In the genomic region with DNA sequence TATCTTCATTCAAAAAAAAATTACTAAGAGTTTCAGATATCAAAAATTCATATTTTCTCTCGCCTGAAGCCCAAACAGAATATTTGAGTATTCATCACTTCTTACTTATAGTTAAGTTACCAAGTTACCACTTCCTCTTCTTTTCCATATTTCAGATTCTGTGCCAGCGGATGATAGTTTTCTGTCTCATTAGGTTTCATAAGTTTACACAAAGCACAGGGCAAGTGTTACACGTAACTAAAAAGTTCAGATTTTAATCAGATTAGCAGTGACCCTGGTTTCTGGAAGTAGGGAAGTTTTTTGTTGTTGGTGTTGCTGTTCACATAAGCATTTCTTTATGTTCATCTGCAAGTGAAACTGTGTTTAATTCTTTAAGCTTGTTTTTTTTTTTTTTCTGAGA, we compare ENCODE assay signal across 14 cellular contexts. TPM values are rescaled to one million over a fixed set of nuclear protein-coding genes. Genes with fewer than 3 reads are reported as not detected.
DNase-seq lines count a peak whose midpoint lies in the region; ATAC-seq and TF ChIP-seq lines count a peak whose summit lies in the region.
"Had no signal": no experiment of that assay in that cellular context is flagged by ENCODE, and none has a peak within 500 bp of the region (broad histone marks: within the 10 kb centered on the region; RNA-seq: fewer than 3 reads in every experiment).

No MANE protein-coding gene starts in this region.

- H3K27ac Mint-ChIP-seq in T-helper 1 cell treated with Interleukin-12 subunit alpha and Interleukin-12 subunit beta and Interleukin-4 antibody, amounts not matched to agents 30 μg/mL and 1 μg/mL, for 36 hours: peak overlapping the region; percentile 37
- peak overlapping the region in 2 of 9 donors; percentile 2 to 11 for H3K27ac Mint-ChIP-seq in naive thymus-derived CD4-positive, alpha-beta T cell
- H3K27ac Mint-ChIP-seq: nephron had no signal

- DNase-seq in SIG-M5 treated with dmso at 0.1 percent for 504 hours (lab: John Stamatoyannopoulos, UW; ENCODE audit: unreplicated experiment): peak; percentile 65
- no peak for DNase-seq in SIG-M5 (lab: John Stamatoyannopoulos, UW)
- no peak for DNase-seq in naive thymus-derived CD4-positive, alpha-beta T cell
- DNase-seq in erythroblast (lab: John Stamatoyannopoulos, UW): no peak
- DNase-seq in GF-D8 (lab: John Stamatoyannopoulos, UW): no peak
- no peak for DNase-seq in tibial artery
- DNase-seq: DMS79 treated with DMSO at 0.1 percent for 48 hours, HCEC 1CT, MM.1S, small intestine had no signal

- no peaks in the 10 kb centered on the region for H3K27me3 Mint-ChIP-seq in T-helper 1 cell treated with Interleukin-12 subunit alpha and Interleukin-12 subunit beta and Interleukin-4 antibody, amounts not matched to agents 30 μg/mL and 1 μg/mL, for 36 hours (ENCODE audit: low read depth)
- H3K27me3 Mint-ChIP-seq in naive thymus-derived CD4-positive, alpha-beta T cell: no peaks in the 10 kb centered on the region

- H3K27ac ChIP-seq in naive thymus-derived CD4-positive, alpha-beta T cell (ENCODE audit: low read depth, low read length): no peak overlapping the region
- no peak overlapping the region for H3K27ac ChIP-seq in tibial artery
- H3K27ac ChIP-seq: 22Rv1 had no signal

- no peaks in the 10 kb centered on the region for H3K36me3 ChIP-seq in naive thymus-derived CD4-positive, alpha-beta T cell (ENCODE audit: control insufficient read depth in 2 of 3, insufficient read depth in 3 of 3, low read length in 3 of 3)
- H3K36me3 ChIP-seq in tibial artery: no peaks in the 10 kb centered on the region

- no peak for TF ChIP-seq POLR2A in erythroblast (IDR thresholded peaks at IDR 0.05; ENCODE audit: low read length)

- CTCF ChIA-PET in naive thymus-derived CD4-positive, alpha-beta T cell (lab: Charles Lee): no interaction called here

- H3K4me3 ChIP-seq in naive thymus-derived CD4-positive, alpha-beta T cell (ENCODE audit: low read length): no peak overlapping the region
- no peak overlapping the region for H3K4me3 ChIP-seq in tibial artery

- H3K9me3 ChIP-seq in naive thymus-derived CD4-positive, alpha-beta T cell (ENCODE audit: control insufficient read depth in 2 of 3, low read length in 3 of 3): no peaks in the 10 kb centered on the region
- H3K9me3 ChIP-seq in tibial artery: no peaks in the 10 kb centered on the region

- H3K9me3 Mint-ChIP-seq in T-helper 1 cell treated with Interleukin-12 subunit alpha and Interleukin-12 subunit beta and Interleukin-4 antibody, amounts not matched to agents 30 μg/mL and 1 μg/mL, for 36 hours: no peaks in the 10 kb centered on the region
- H3K9me3 Mint-ChIP-seq in naive thymus-derived CD4-positive, alpha-beta T cell: no peaks in the 10 kb centered on the region
- H3K9me3 Mint-ChIP-seq: nephron had no signal

- peak overlapping the region; percentile 58 for H3K4me3 Mint-ChIP-seq in T-helper 1 cell treated with Interleukin-12 subunit alpha and Interleukin-12 subunit beta and Interleukin-4 antibody, amounts not matched to agents 30 μg/mL and 1 μg/mL, for 36 hours
- peak overlapping the region in 9 of 10 donors; percentile 18 to 71 (median 42) for H3K4me3 Mint-ChIP-seq in naive thymus-derived CD4-positive, alpha-beta T cell
- H3K4me3 Mint-ChIP-seq: nephron had no signal

- H3K4me1 Mint-ChIP-seq in T-helper 1 cell treated with Interleukin-12 subunit alpha and Interleukin-12 subunit beta and Interleukin-4 antibody, amounts not matched to agents 30 μg/mL and 1 μg/mL, for 36 hours (ENCODE audit: low read depth): peaks cover 47% of the 10 kb centered on the region
- H3K4me1 Mint-ChIP-seq in naive thymus-derived CD4-positive, alpha-beta T cell: peaks cover 30 to 87% (median 62%) of the 10 kb centered on the region in 7 donors

- POLR2A ChIA-PET in naive thymus-derived CD4-positive, alpha-beta T cell (lab: Charles Lee): interaction anchor here (1.6 kb wide), 1 partner anchor 11 kb away, joined by 5 read pairs; no protein-coding TSS in a partner anchor

- no peaks in the 10 kb centered on the region for H3K27me3 ChIP-seq in naive thymus-derived CD4-positive, alpha-beta T cell (ENCODE audit: control insufficient read depth in 2 of 2, insufficient read depth in 2 of 2, low read length in 2 of 2)
- no peaks in the 10 kb centered on the region for H3K27me3 ChIP-seq in tibial artery

- intact Hi-C loops in naive thymus-derived CD4-positive, alpha-beta T cell (cut with micrococcal nuclease): loop anchor here in 1 of 2 donors (1.0 kb wide), 1 partner anchor 10 kb away; the partner anchor contains the start of gene AFTPH
- intact Hi-C loops in tibial artery (cut with DNase I; ENCODE audit: low total_unique reads): no loop called here

- peak; percentile 45 for ATAC-seq in HG03108 (IDR thresholded peaks at IDR 0.05; ENCODE audit: unreplicated experiment)
- ATAC-seq in naive thymus-derived CD4-positive, alpha-beta T cell: no peak

- TF ChIP-seq CTCF in tibial artery (IDR thresholded peaks at IDR 0.05): no peak

- peaks cover 4 to 19% of the 10 kb centered on the region in 2 donors for H3K4me1 ChIP-seq in naive thymus-derived CD4-positive, alpha-beta T cell (ENCODE audit: control insufficient read depth in 2 of 2, insufficient read depth in 2 of 2, low read length in 2 of 2)
- H3K4me1 ChIP-seq in tibial artery: peaks cover 0 to 16% (median 0%) of the 10 kb centered on the region in 4 donors

- peaks cover 10% of the 10 kb centered on the region for H3K36me3 Mint-ChIP-seq in T-helper 1 cell treated with Interleukin-12 subunit alpha and Interleukin-12 subunit beta and Interleukin-4 antibody, amounts not matched to agents 30 μg/mL and 1 μg/mL, for 36 hours (ENCODE audit: low read depth)
- H3K36me3 Mint-ChIP-seq in naive thymus-derived CD4-positive, alpha-beta T cell: peaks cover 0 to 11% (median 6%) of the 10 kb centered on the region in 5 donors

RNA-seq across cellular contexts. Expression of gene AFTPH, which starts 10.2 kb away (rescaled TPM):
- 10 to 100 TPM; 25.2 to 46.2 (median 37.0) TPM for total RNA-seq in naive thymus-derived CD4-positive, alpha-beta T cell
- 10 to 100 TPM; 19.7 to 25.9 TPM for polyA plus RNA-seq in naive thymus-derived CD4-positive, alpha-beta T cell
